In genomic region chr7:27112361-27112760, GRCh38 we compare ENCODE assay signal across 14 cellular contexts. TPM values are rescaled to one million over a fixed set of nuclear protein-coding genes. Genes with fewer than 3 reads are reported as not detected.
DNase-seq lines count a peak whose midpoint lies in the region; ATAC-seq, FAIRE-seq and TF ChIP-seq lines count a peak whose summit lies in the region.
"Had no signal": no experiment of that assay in that cellular context is flagged by ENCODE, and none has a peak within 500 bp of the region (broad histone marks: within the 10 kb centered on the region; RNA-seq: fewer than 3 reads in every experiment).

No MANE protein-coding gene starts in this region.

- H3K4me1 ChIP-seq in adipocyte (ENCODE audit: control insufficient read depth, insufficient read depth, low read length) (peaks cover 67% of the 10 kb centered on the region), osteoblast (ENCODE audit: insufficient read depth, low read length) (peaks cover 49% of the 10 kb centered on the region), uterus (peaks cover 11 to 12% of the 10 kb centered on the region in 2 donors), HepG2 (ENCODE audit: insufficient read depth, low read length) (peaks cover 12% of the 10 kb centered on the region; the same call in 1 of the 2 replicates)

- no peak overlapping the region for H3K27ac Mint-ChIP-seq in activated CD4-positive, alpha-beta T cell treated with anti-CD3 and anti-CD28 coated beads, Interleukin-2, amount 10 ng/mL, durations not matched to agents 24 days and 14 days
- H3K27ac Mint-ChIP-seq: activated CD4-positive, alpha-beta memory T cell treated with anti-CD3 and anti-CD28 coated beads for 36 hours had no signal

- no peaks in the 10 kb centered on the region for H3K4me1 Mint-ChIP-seq in activated CD4-positive, alpha-beta T cell treated with anti-CD3 and anti-CD28 coated beads, Interleukin-2, amount 10 ng/mL, durations not matched to agents 24 days and 14 days

- H3K4me2 ChIP-seq in osteoblast (ENCODE audit: insufficient read depth, low read length) (peak overlapping the region; percentile 89), HepG2 (ENCODE audit: low read depth, low read length) (no peak overlapping the region)

- no peak for TF ChIP-seq CTCF in fibroblast of pulmonary artery (IDR thresholded peaks at IDR 0.05; ENCODE audit: low read length, missing control alignments)
- no peak for TF ChIP-seq CTCF in osteoblast (IDR thresholded peaks at IDR 0.05; ENCODE audit: extremely low read depth, low read depth, low read length)
- TF ChIP-seq CTCF in uterus (IDR thresholded peaks at IDR 0.05), result no peak
- no peak for TF ChIP-seq CTCF in lower leg skin (IDR thresholded peaks at IDR 0.05)
- no peak for TF ChIP-seq CTCF in HepG2 (CRISPR knock-in tag; IDR thresholded peaks at IDR 0.05)

- WGBS in lower leg skin, 2 donors, result 48 to 65% methylated on average over 4 of the region's 4 CpGs
- 93% methylated on average over 4 of the region's 4 CpGs for WGBS in HepG2 (ENCODE audit: low lambda C conversion rate)

- peaks cover 13% of the 10 kb centered on the region for H4K20me1 ChIP-seq in osteoblast (ENCODE audit: insufficient read depth, low read length)
- H4K20me1 ChIP-seq in HepG2 (ENCODE audit: insufficient read depth, low read length), result peaks cover 5% of the 10 kb centered on the region; the same call in 1 of the 2 replicates

- H3K36me3 ChIP-seq in adipocyte (ENCODE audit: control insufficient read depth, insufficient read depth, low read length, severe bottlenecking) (peaks cover 2% of the 10 kb centered on the region), osteoblast (ENCODE audit: insufficient read depth, low read length) (peaks cover 4% of the 10 kb centered on the region), uterus (no peaks in the 10 kb centered on the region), HepG2 (replicated peaks in 1 of 2; ENCODE audit: control insufficient read depth in 1 of 2, insufficient read depth in 2 of 2, low read length in 2 of 2) (peaks cover 2 to 12% of the 10 kb centered on the region in 2 experiments; a peak in 3 of 5 replicates)
- H3K36me3 ChIP-seq: heart right ventricle had no signal

- H3K27me3 ChIP-seq in adipocyte (replicated peaks; ENCODE audit: control insufficient read depth, insufficient read depth, low read length), result no peaks in the 10 kb centered on the region
- no peaks in the 10 kb centered on the region for H3K27me3 ChIP-seq in osteoblast (ENCODE audit: insufficient read depth, low read length)
- H3K27me3 ChIP-seq in uterus, result no peaks in the 10 kb centered on the region
- no peaks in the 10 kb centered on the region for H3K27me3 ChIP-seq in HepG2 (ENCODE audit: control insufficient read depth in 1 of 2, insufficient read depth in 2 of 2, low read length in 2 of 2)

- no peak for DNase-seq in adipocyte (ENCODE audit: low read depth)
- DNase-seq in fibroblast of pulmonary artery (ENCODE audit: low read depth), result no peak
- peak; percentile 84 for DNase-seq in osteoblast (ENCODE audit: insufficient read length, low spot score, missing footprints)
- no peak for DNase-seq in uterus
- no peak for DNase-seq in lower leg skin (ENCODE audit: low spot score in 2 of 2)
- DNase-seq in activated CD4-positive, alpha-beta T cell treated with anti-CD3 and anti-CD28 coated beads, Interleukin-2, amount 10 ng/mL, durations not matched to agents 24 days and 14 days, result no peak
- no peak for DNase-seq in HepG2 (ENCODE audit: low spot score)
- DNase-seq: activated CD4-positive, alpha-beta memory T cell treated with anti-CD3 and anti-CD28 coated beads for 36 hours; heart right ventricle; NCI-H2029 treated with DMSO at 0.1 percent for 48 hours; SHP77 treated with DMSO at 0.1 percent for 48 hours had no signal

- CTCF ChIA-PET in HepG2 (lab: Yijun Ruan, JAX; ENCODE audit: low intra/inter-chr PET ratio, low total read pairs), result no interaction called here

- intact Hi-C loops in uterus (cut with DNase I; ENCODE audit: low total_unique reads), result no loop called here
- intact Hi-C loops in lower leg skin (cut with DNase I; ENCODE audit: low total_unique reads), result no loop called here
- intact Hi-C loops in activated CD4-positive, alpha-beta T cell treated with anti-CD3 and anti-CD28 coated beads, Interleukin-2, amount 10 ng/mL, durations not matched to agents 24 days and 14 days (cut with micrococcal nuclease), result no loop called here
- intact Hi-C loops in HepG2 (cut with micrococcal nuclease; ENCODE audit: unreplicated experiment), result no loop called here

- H3K27me3 Mint-ChIP-seq in activated CD4-positive, alpha-beta T cell treated with anti-CD3 and anti-CD28 coated beads, Interleukin-2, amount 10 ng/mL, durations not matched to agents 24 days and 14 days, result peaks cover 5% of the 10 kb centered on the region

- no peaks in the 10 kb centered on the region for H3K9me3 ChIP-seq in adipocyte (ENCODE audit: control insufficient read depth, low read length)
- no peaks in the 10 kb centered on the region for H3K9me3 ChIP-seq in osteoblast (ENCODE audit: low read depth, low read length)
- H3K9me3 ChIP-seq in uterus, result no peaks in the 10 kb centered on the region
- no peaks in the 10 kb centered on the region for H3K9me3 ChIP-seq in HepG2 (ENCODE audit: low read length)
- H3K9me3 ChIP-seq: heart right ventricle had no signal

- BruUV-seq in HepG2 (replicated peaks; lab: Mats Ljungman, UMichigan), result no TSS peak

- peak overlapping the region; percentile 97 for H3K27ac ChIP-seq in osteoblast (ENCODE audit: low read depth, low read length)
- H3K27ac ChIP-seq in uterus, result peak overlapping the region; percentile 80 to 94
- H3K27ac ChIP-seq in HepG2 (ENCODE audit: extremely low read length, insufficient read depth, low read length), result no peak overlapping the region
- H3K27ac ChIP-seq: C4-2B had no signal

- TF ChIP-seq RAD21 in HepG2 (CRISPR knock-in tag; IDR thresholded peaks at IDR 0.05), result no peak

- H3K79me2 ChIP-seq in osteoblast (ENCODE audit: insufficient read depth, low read length) (peaks cover 22% of the 10 kb centered on the region), HepG2 (ENCODE audit: insufficient read depth, low read length) (peaks cover 12% of the 10 kb centered on the region)

- no peaks in the 10 kb centered on the region for H3K9me3 Mint-ChIP-seq in activated CD4-positive, alpha-beta T cell treated with anti-CD3 and anti-CD28 coated beads, Interleukin-2, amount 10 ng/mL, durations not matched to agents 24 days and 14 days
- H3K9me3 Mint-ChIP-seq: activated CD4-positive, alpha-beta memory T cell treated with anti-CD3 and anti-CD28 coated beads for 36 hours had no signal

- no peak overlapping the region for H2AFZ ChIP-seq in osteoblast (ENCODE audit: low read length)
- H2AFZ ChIP-seq in HepG2 (ENCODE audit: low read length), result no peak overlapping the region

- FAIRE-seq in HepG2 (lab: Jason Lieb, UNC), result no peak
- FAIRE-seq: endometrium had no signal

- H3K4me3 ChIP-seq in adipocyte (ENCODE audit: low read length) (peak overlapping the region; percentile 66), fibroblast of pulmonary artery (replicated peaks; ENCODE audit: low read depth, low read length) (peak overlapping the region; percentile 43), osteoblast (ENCODE audit: insufficient read depth, low read length) (peak overlapping the region; percentile 3), uterus (no peak overlapping the region), lower leg skin (ENCODE audit: low read depth, poor library complexity, severe bottlenecking) (no peak overlapping the region), HepG2 (replicated peaks in 1 of 3; ENCODE audit: insufficient read depth in 1 of 3, low read depth in 2 of 3, low read length in 3 of 3) (no peak overlapping the region)

- ATAC-seq in HepG2, result no peak
- ATAC-seq: heart right ventricle had no signal

- TF ChIP-seq EP300 in HepG2 (IDR thresholded peaks at IDR 0.05; ENCODE audit: low read depth in 2 of 2, low read length in 2 of 2), result no peak
- no peak for TF ChIP-seq EP300 in HepG2 (CRISPR knock-in tag; IDR thresholded peaks at IDR 0.05; ENCODE audit: borderline replicate concordance)

- no peaks in the 10 kb centered on the region for H3K36me3 Mint-ChIP-seq in activated CD4-positive, alpha-beta T cell treated with anti-CD3 and anti-CD28 coated beads, Interleukin-2, amount 10 ng/mL, durations not matched to agents 24 days and 14 days (ENCODE audit: low read depth)
- H3K36me3 Mint-ChIP-seq: activated CD4-positive, alpha-beta memory T cell treated with anti-CD3 and anti-CD28 coated beads for 36 hours had no signal

- TF ChIP-seq POLR2A in uterus (IDR thresholded peaks at IDR 0.05), result no peak
- no peak for TF ChIP-seq POLR2A in lower leg skin (IDR thresholded peaks at IDR 0.05)
- no peak for TF ChIP-seq POLR2A in HepG2 (IDR thresholded peaks at IDR 0.05; ENCODE audit: insufficient read depth in 1 of 2, low read depth in 2 of 2, low read length in 2 of 2)

- peak overlapping the region; percentile 81 for H3K9ac ChIP-seq in adipocyte (ENCODE audit: low read length)
- no peak overlapping the region for H3K9ac ChIP-seq in HepG2 (ENCODE audit: insufficient read depth, low read depth, low read length)

- POLR2A ChIA-PET in HepG2 (lab: Yijun Ruan, JAX), result no interaction called here

- no peak overlapping the region for H3K4me3 Mint-ChIP-seq in activated CD4-positive, alpha-beta T cell treated with anti-CD3 and anti-CD28 coated beads, Interleukin-2, amount 10 ng/mL, durations not matched to agents 24 days and 14 days
- H3K4me3 Mint-ChIP-seq: activated CD4-positive, alpha-beta memory T cell treated with anti-CD3 and anti-CD28 coated beads for 36 hours had no signal

- in situ Hi-C loops in HepG2 (cut with HindIII; ENCODE audit: extremely low pct_ligation_motif_present, low pct_unique_long_range_greater_than_20kb), result no loop called here

RNA-seq across cellular contexts. Expression of gene HOXA2, which starts 9.9 kb away (rescaled TPM):
- total RNA-seq in osteoblast (0.36 and 0.59 TPM in 2 replicates), uterus (1 to 10 TPM in 2 of 4 donors, not detected in 2; 1.8 to 6.5 TPM), lower leg skin (1 to 10 TPM in 3 of 4 donors, under 1 TPM in 1; 0.39 to 2.5 (median 1.8) TPM), HepG2 (2016; rRNA removed; fragmentation: Illumina TruSeq; extraction: Trizol) (0.22 TPM in 1 of 2 replicates, not detected in the other)
- not detected in 2 replicates for total RNA-seq in activated CD4-positive, alpha-beta T cell treated with anti-CD3 and anti-CD28 coated beads, Interleukin-2, amount 10 ng/mL, durations not matched to agents 24 days and 14 days
- 0.10 and 0.35 TPM in 2 replicates for total RNA-seq in HepG2 (2016; cell fraction: cytosol; rRNA removed; fragmentation: Illumina TruSeq; extraction: Trizol; ENCODE audit: low read depth)
- 0.15 TPM in 1 of 2 replicates, not detected in the other for total RNA-seq in HepG2 (2016; cell fraction: insoluble cytoplasmic fraction; rRNA removed; fragmentation: Illumina TruSeq; extraction: Trizol)
- total RNA-seq in HepG2 (2016; cell fraction: membrane; rRNA removed; fragmentation: Illumina TruSeq; extraction: Trizol), result 0.09 and 0.17 TPM in 2 replicates
- 0.63 and 1.3 TPM in 2 replicates for total RNA-seq in HepG2 (2016; cell fraction: nucleus; rRNA removed; fragmentation: Illumina TruSeq; extraction: Trizol)
- polyA plus RNA-seq in HepG2 (2011; rRNA removed), result 0.20 and 0.29 TPM in 2 replicates
- polyA plus RNA-seq in HepG2 (2011; cell fraction: cytosol; rRNA removed), result 0.03 and 0.08 TPM in 2 replicates
- 1.1 and 1.3 TPM in 2 replicates for polyA plus RNA-seq in HepG2 (2011; cell fraction: nucleus; rRNA removed)
- polyA plus RNA-seq in HepG2 (2012), result 0.21 and 0.27 TPM in 2 replicates
- polyA plus RNA-seq in HepG2 (2016; cell fraction: cytosol; fragmentation: Illumina TruSeq; extraction: Trizol; ENCODE audit: low read depth), result 0.12 and 0.16 TPM in 2 replicates
- polyA plus RNA-seq in HepG2 (2016; cell fraction: insoluble cytoplasmic fraction; fragmentation: Illumina TruSeq; extraction: Trizol; ENCODE audit: low read depth), result 0.15 and 0.48 TPM in 2 replicates
- polyA plus RNA-seq in HepG2 (2016; cell fraction: membrane; fragmentation: Illumina TruSeq; extraction: Trizol; ENCODE audit: low read depth), result 0.23 and 0.26 TPM in 2 replicates
- polyA plus RNA-seq in HepG2 (2016; cell fraction: nucleus; fragmentation: Illumina TruSeq; extraction: Trizol; ENCODE audit: insufficient read depth, low read depth), result 2.9 and 3.3 TPM in 2 replicates
- 0.24 TPM in 1 of 2 replicates, not detected in the other for polyA minus RNA-seq in HepG2 (2011; rRNA and poly(A)+ RNA removed; ENCODE audit: low replicate concordance)
- polyA minus RNA-seq in HepG2 (2011; cell fraction: cytosol; rRNA and poly(A)+ RNA removed), result not detected in 2 replicates
- 1.5 and 1.9 TPM in 2 replicates for polyA minus RNA-seq in HepG2 (2011; cell fraction: nucleus; rRNA and poly(A)+ RNA removed)
- total RNA-seq: activated CD4-positive, alpha-beta memory T cell treated with anti-CD3 and anti-CD28 coated beads for 36 hours had no signal

RNA-seq across cellular contexts. Expression of gene HOXA1, which starts 16.6 kb away (rescaled TPM):
- total RNA-seq in osteoblast, result 0.72 and 1.5 TPM in 2 replicates
- 1 to 10 TPM in 3 of 4 donors, under 1 TPM in 1; 0.28 to 2.0 (median 1.5) TPM for total RNA-seq in uterus
- total RNA-seq in lower leg skin, result 1 to 10 TPM in 2 of 4 donors, under 1 TPM in 2; 0.63 to 3.2 (median 1.9) TPM
- 0.09 and 0.16 TPM in 2 replicates for total RNA-seq in activated CD4-positive, alpha-beta T cell treated with anti-CD3 and anti-CD28 coated beads, Interleukin-2, amount 10 ng/mL, durations not matched to agents 24 days and 14 days
- total RNA-seq in HepG2 (2016; rRNA removed; fragmentation: Illumina TruSeq; extraction: Trizol), result 0.20 TPM in 1 of 2 replicates, not detected in the other
- not detected in 2 replicates for total RNA-seq in HepG2 (2016; cell fraction: cytosol; rRNA removed; fragmentation: Illumina TruSeq; extraction: Trizol; ENCODE audit: low read depth)
- total RNA-seq in HepG2 (2016; cell fraction: insoluble cytoplasmic fraction; rRNA removed; fragmentation: Illumina TruSeq; extraction: Trizol), result 0.11 TPM in 1 of 2 replicates, not detected in the other
- total RNA-seq in HepG2 (2016; cell fraction: membrane; rRNA removed; fragmentation: Illumina TruSeq; extraction: Trizol), result 0.14 and 0.15 TPM in 2 replicates
- total RNA-seq in HepG2 (2016; cell fraction: nucleus; rRNA removed; fragmentation: Illumina TruSeq; extraction: Trizol), result not detected in 2 replicates
- 0.18 and 0.31 TPM in 2 replicates for polyA plus RNA-seq in HepG2 (2011; rRNA removed)
- 0.09 and 0.13 TPM in 2 replicates for polyA plus RNA-seq in HepG2 (2011; cell fraction: cytosol; rRNA removed)
- 0.71 and 0.92 TPM in 2 replicates for polyA plus RNA-seq in HepG2 (2011; cell fraction: nucleus; rRNA removed)
- 0.11 and 0.30 TPM in 2 replicates for polyA plus RNA-seq in HepG2 (2012)
- polyA plus RNA-seq in HepG2 (2016; cell fraction: cytosol; fragmentation: Illumina TruSeq; extraction: Trizol; ENCODE audit: low read depth), result 0.11 TPM in 1 of 2 replicates, not detected in the other
- 0.42 and 0.43 TPM in 2 replicates for polyA plus RNA-seq in HepG2 (2016; cell fraction: insoluble cytoplasmic fraction; fragmentation: Illumina TruSeq; extraction: Trizol; ENCODE audit: low read depth)
- polyA plus RNA-seq in HepG2 (2016; cell fraction: membrane; fragmentation: Illumina TruSeq; extraction: Trizol; ENCODE audit: low read depth), result 0.31 and 0.33 TPM in 2 replicates
- 1.0 and 1.4 TPM in 2 replicates for polyA plus RNA-seq in HepG2 (2016; cell fraction: nucleus; fragmentation: Illumina TruSeq; extraction: Trizol; ENCODE audit: insufficient read depth, low read depth)
- polyA minus RNA-seq in HepG2 (2011; rRNA and poly(A)+ RNA removed; ENCODE audit: low replicate concordance), result 0.05 and 0.10 TPM in 2 replicates
- not detected in 2 replicates for polyA minus RNA-seq in HepG2 (2011; cell fraction: cytosol; rRNA and poly(A)+ RNA removed)
- 0.25 and 0.52 TPM in 2 replicates for polyA minus RNA-seq in HepG2 (2011; cell fraction: nucleus; rRNA and poly(A)+ RNA removed)

RNA-seq across cellular contexts. Expression of gene HOXA4, which starts 18.2 kb away (rescaled TPM):
- total RNA-seq in osteoblast (0.72 and 1.2 TPM in 2 replicates), uterus (1 to 10 TPM in 1 of 4 donors, under 1 TPM in 2, not detected in 1; 0.14 to 7.7 (median 0.26) TPM), lower leg skin (1 to 10 TPM; 1.3 to 2.9 (median 2.0) TPM), HepG2 (2016; rRNA removed; fragmentation: Illumina TruSeq; extraction: Trizol) (1.8 and 2.4 TPM in 2 replicates)
- total RNA-seq in activated CD4-positive, alpha-beta T cell treated with anti-CD3 and anti-CD28 coated beads, Interleukin-2, amount 10 ng/mL, durations not matched to agents 24 days and 14 days, result not detected in 2 replicates
- 2.0 and 2.2 TPM in 2 replicates for total RNA-seq in HepG2 (2016; cell fraction: cytosol; rRNA removed; fragmentation: Illumina TruSeq; extraction: Trizol; ENCODE audit: low read depth)
- 1.0 and 2.0 TPM in 2 replicates for total RNA-seq in HepG2 (2016; cell fraction: insoluble cytoplasmic fraction; rRNA removed; fragmentation: Illumina TruSeq; extraction: Trizol)
- 2.9 and 3.2 TPM in 2 replicates for total RNA-seq in HepG2 (2016; cell fraction: membrane; rRNA removed; fragmentation: Illumina TruSeq; extraction: Trizol)
- 0.53 and 1.8 TPM in 2 replicates for total RNA-seq in HepG2 (2016; cell fraction: nucleus; rRNA removed; fragmentation: Illumina TruSeq; extraction: Trizol)
- polyA plus RNA-seq in HepG2 (2011; rRNA removed), result 4.3 and 5.4 TPM in 2 replicates
- 4.7 and 6.2 TPM in 2 replicates for polyA plus RNA-seq in HepG2 (2011; cell fraction: cytosol; rRNA removed)
- 5.3 and 5.5 TPM in 2 replicates for polyA plus RNA-seq in HepG2 (2011; cell fraction: nucleus; rRNA removed)
- polyA plus RNA-seq in HepG2 (2012), result 5.2 and 7.3 TPM in 2 replicates
- polyA plus RNA-seq in HepG2 (2016; cell fraction: cytosol; fragmentation: Illumina TruSeq; extraction: Trizol; ENCODE audit: low read depth), result 7.9 and 8.8 TPM in 2 replicates
- polyA plus RNA-seq in HepG2 (2016; cell fraction: insoluble cytoplasmic fraction; fragmentation: Illumina TruSeq; extraction: Trizol; ENCODE audit: low read depth), result 7.2 and 9.1 TPM in 2 replicates
- 10.6 and 13.1 TPM in 2 replicates for polyA plus RNA-seq in HepG2 (2016; cell fraction: membrane; fragmentation: Illumina TruSeq; extraction: Trizol; ENCODE audit: low read depth)
- 9.4 and 10.8 TPM in 2 replicates for polyA plus RNA-seq in HepG2 (2016; cell fraction: nucleus; fragmentation: Illumina TruSeq; extraction: Trizol; ENCODE audit: insufficient read depth, low read depth)
- polyA minus RNA-seq in HepG2 (2011; rRNA and poly(A)+ RNA removed; ENCODE audit: low replicate concordance), result 0.56 and 2.4 TPM in 2 replicates
- polyA minus RNA-seq in HepG2 (2011; cell fraction: cytosol; rRNA and poly(A)+ RNA removed), result 1.7 and 2.3 TPM in 2 replicates
- 1.4 and 2.7 TPM in 2 replicates for polyA minus RNA-seq in HepG2 (2011; cell fraction: nucleus; rRNA and poly(A)+ RNA removed)
- total RNA-seq: activated CD4-positive, alpha-beta memory T cell treated with anti-CD3 and anti-CD28 coated beads for 36 hours had no signal

RNA-seq across cellular contexts. Expression of gene HOXA5, which starts 31.1 kb away (rescaled TPM):
- total RNA-seq in osteoblast (3.2 and 5.8 TPM in 2 replicates), uterus (10 to 100 TPM; 10.7 to 61.0 (median 18.9) TPM), lower leg skin (10 to 100 TPM in 1 of 4 donors, 1 to 10 TPM in 3; 5.1 to 15.1 (median 6.1) TPM), HepG2 (2016; rRNA removed; fragmentation: Illumina TruSeq; extraction: Trizol) (3.2 and 3.9 TPM in 2 replicates)
- total RNA-seq in activated CD4-positive, alpha-beta T cell treated with anti-CD3 and anti-CD28 coated beads, Interleukin-2, amount 10 ng/mL, durations not matched to agents 24 days and 14 days, result not detected in 2 replicates
- total RNA-seq in HepG2 (2016; cell fraction: cytosol; rRNA removed; fragmentation: Illumina TruSeq; extraction: Trizol; ENCODE audit: low read depth), result 0.71 and 0.97 TPM in 2 replicates
- 3.0 TPM in 2 replicates for total RNA-seq in HepG2 (2016; cell fraction: insoluble cytoplasmic fraction; rRNA removed; fragmentation: Illumina TruSeq; extraction: Trizol)
- total RNA-seq in HepG2 (2016; cell fraction: membrane; rRNA removed; fragmentation: Illumina TruSeq; extraction: Trizol), result 2.1 and 3.2 TPM in 2 replicates
- 2.1 and 4.1 TPM in 2 replicates for total RNA-seq in HepG2 (2016; cell fraction: nucleus; rRNA removed; fragmentation: Illumina TruSeq; extraction: Trizol)
- 3.6 and 4.0 TPM in 2 replicates for polyA plus RNA-seq in HepG2 (2011; rRNA removed)
- polyA plus RNA-seq in HepG2 (2011; cell fraction: cytosol; rRNA removed), result 2.0 TPM in 2 replicates
- polyA plus RNA-seq in HepG2 (2011; cell fraction: nucleus; rRNA removed), result 4.0 and 4.1 TPM in 2 replicates
- polyA plus RNA-seq in HepG2 (2012), result 2.3 TPM in 2 replicates
- 0.70 and 1.1 TPM in 2 replicates for polyA plus RNA-seq in HepG2 (2016; cell fraction: cytosol; fragmentation: Illumina TruSeq; extraction: Trizol; ENCODE audit: low read depth)
- polyA plus RNA-seq in HepG2 (2016; cell fraction: insoluble cytoplasmic fraction; fragmentation: Illumina TruSeq; extraction: Trizol; ENCODE audit: low read depth), result 4.1 and 4.3 TPM in 2 replicates
- 2.2 and 2.8 TPM in 2 replicates for polyA plus RNA-seq in HepG2 (2016; cell fraction: membrane; fragmentation: Illumina TruSeq; extraction: Trizol; ENCODE audit: low read depth)
- 6.4 and 8.6 TPM in 2 replicates for polyA plus RNA-seq in HepG2 (2016; cell fraction: nucleus; fragmentation: Illumina TruSeq; extraction: Trizol; ENCODE audit: insufficient read depth, low read depth)
- 0.98 and 2.8 TPM in 2 replicates for polyA minus RNA-seq in HepG2 (2011; rRNA and poly(A)+ RNA removed; ENCODE audit: low replicate concordance)
- 1.1 and 2.2 TPM in 2 replicates for polyA minus RNA-seq in HepG2 (2011; cell fraction: cytosol; rRNA and poly(A)+ RNA removed)
- polyA minus RNA-seq in HepG2 (2011; cell fraction: nucleus; rRNA and poly(A)+ RNA removed), result 2.7 and 3.4 TPM in 2 replicates
- total RNA-seq: activated CD4-positive, alpha-beta memory T cell treated with anti-CD3 and anti-CD28 coated beads for 36 hours had no signal

RNA-seq across cellular contexts. Expression of gene HOXA6, which starts 35.2 kb away (rescaled TPM):
- total RNA-seq in osteoblast, result 5.0 and 7.6 TPM in 2 replicates
- total RNA-seq in uterus, result 10 to 100 TPM in 3 of 4 donors, 1 to 10 TPM in 1; 1.8 to 19.1 (median 15.4) TPM
- 10 to 100 TPM in 3 of 4 donors, 1 to 10 TPM in 1; 5.7 to 15.4 (median 12.4) TPM for total RNA-seq in lower leg skin
- total RNA-seq in activated CD4-positive, alpha-beta T cell treated with anti-CD3 and anti-CD28 coated beads, Interleukin-2, amount 10 ng/mL, durations not matched to agents 24 days and 14 days, result not detected in 2 replicates
- 0.95 and 1.3 TPM in 2 replicates for total RNA-seq in HepG2 (2016; rRNA removed; fragmentation: Illumina TruSeq; extraction: Trizol)
- total RNA-seq in HepG2 (2016; cell fraction: cytosol; rRNA removed; fragmentation: Illumina TruSeq; extraction: Trizol; ENCODE audit: low read depth), result 0.71 TPM in 1 of 2 replicates, not detected in the other
- 0.79 and 1.2 TPM in 2 replicates for total RNA-seq in HepG2 (2016; cell fraction: insoluble cytoplasmic fraction; rRNA removed; fragmentation: Illumina TruSeq; extraction: Trizol)
- total RNA-seq in HepG2 (2016; cell fraction: membrane; rRNA removed; fragmentation: Illumina TruSeq; extraction: Trizol), result 0.41 and 0.65 TPM in 2 replicates
- total RNA-seq in HepG2 (2016; cell fraction: nucleus; rRNA removed; fragmentation: Illumina TruSeq; extraction: Trizol), result 1.1 and 3.7 TPM in 2 replicates
- 0.68 and 1.5 TPM in 2 replicates for polyA plus RNA-seq in HepG2 (2011; rRNA removed)
- polyA plus RNA-seq in HepG2 (2011; cell fraction: cytosol; rRNA removed), result 0.38 and 0.74 TPM in 2 replicates
- 4.3 and 4.7 TPM in 2 replicates for polyA plus RNA-seq in HepG2 (2011; cell fraction: nucleus; rRNA removed)
- polyA plus RNA-seq in HepG2 (2012), result 0.47 and 0.68 TPM in 2 replicates
- 0.18 TPM in 1 of 2 replicates, not detected in the other for polyA plus RNA-seq in HepG2 (2016; cell fraction: cytosol; fragmentation: Illumina TruSeq; extraction: Trizol; ENCODE audit: low read depth)
- 0.94 and 0.99 TPM in 2 replicates for polyA plus RNA-seq in HepG2 (2016; cell fraction: insoluble cytoplasmic fraction; fragmentation: Illumina TruSeq; extraction: Trizol; ENCODE audit: low read depth)
- polyA plus RNA-seq in HepG2 (2016; cell fraction: membrane; fragmentation: Illumina TruSeq; extraction: Trizol; ENCODE audit: low read depth), result 0.22 TPM in 1 of 2 replicates, not detected in the other
- polyA plus RNA-seq in HepG2 (2016; cell fraction: nucleus; fragmentation: Illumina TruSeq; extraction: Trizol; ENCODE audit: insufficient read depth, low read depth), result 3.5 and 4.1 TPM in 2 replicates
- 1.2 and 2.5 TPM in 2 replicates for polyA minus RNA-seq in HepG2 (2011; rRNA and poly(A)+ RNA removed; ENCODE audit: low replicate concordance)
- 0.79 TPM in 1 of 2 replicates, not detected in the other for polyA minus RNA-seq in HepG2 (2011; cell fraction: cytosol; rRNA and poly(A)+ RNA removed)
- 2.1 and 3.0 TPM in 2 replicates for polyA minus RNA-seq in HepG2 (2011; cell fraction: nucleus; rRNA and poly(A)+ RNA removed)
- total RNA-seq: activated CD4-positive, alpha-beta memory T cell treated with anti-CD3 and anti-CD28 coated beads for 36 hours; heart right ventricle had no signal
- polyA plus RNA-seq: heart right ventricle, liver had no signal

Comparison
In these comparisons a context has a peak if more than half of its experiments do, and no peak if none do; other contexts are left out.
1. H3K4me3 ChIP-seq: peak in adipocyte (single experiment), fibroblast of pulmonary artery (single experiment) and osteoblast (single experiment); none in uterus (0 of 2), lower leg skin (single experiment) and HepG2 (0 of 3).